Comparison of ENCODE assay signal across 15 cellular contexts in the genomic region with DNA sequence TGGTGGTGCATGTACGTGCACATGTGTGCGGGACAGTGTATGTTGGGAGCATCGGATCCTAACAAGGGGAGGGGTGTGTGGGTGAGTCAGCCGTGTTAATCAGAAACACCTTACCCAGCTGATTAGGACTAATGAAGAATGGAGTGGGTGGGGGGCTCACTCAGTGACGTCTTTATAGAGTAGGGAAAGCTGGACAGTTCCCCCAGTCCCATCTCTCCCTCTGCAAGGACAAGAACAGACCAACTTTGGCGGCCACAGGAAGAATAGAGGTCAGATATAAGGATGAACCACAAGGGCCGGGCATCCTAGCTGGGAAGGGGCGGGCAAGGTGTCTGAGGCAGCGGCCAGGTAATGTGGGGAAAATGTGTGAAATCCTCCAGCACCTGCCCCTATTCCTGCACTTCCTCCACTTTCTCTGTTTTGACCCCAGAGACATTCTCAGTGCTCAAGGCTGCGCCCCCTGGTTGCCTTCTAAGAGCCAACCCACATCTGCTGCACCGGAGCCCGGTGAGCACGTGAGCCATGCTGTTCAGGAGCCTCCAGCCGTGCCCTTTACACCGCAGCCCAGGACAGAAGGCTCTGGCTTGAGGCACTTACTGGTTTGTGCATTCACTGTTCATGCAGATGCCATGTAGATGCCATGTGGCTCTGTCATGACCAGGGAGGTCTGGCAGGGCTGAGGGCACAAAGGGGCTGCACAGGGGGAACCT. TPM values are rescaled to one million over a fixed set of nuclear protein-coding genes. Genes with fewer than 3 reads are reported as not detected.
DNase-seq lines count a peak whose midpoint lies in the region; ATAC-seq, FAIRE-seq and TF ChIP-seq lines count a peak whose summit lies in the region.
"Had no signal": no experiment of that assay in that cellular context is flagged by ENCODE, and none has a peak within 500 bp of the region (broad histone marks: within the 10 kb centered on the region; RNA-seq: fewer than 3 reads in every experiment).

No MANE protein-coding gene starts in this region.

- peaks cover 4% of the 10 kb centered on the region; the same call in 1 of the 2 replicates for H4K20me1 ChIP-seq in DND-41 (ENCODE audit: insufficient read depth, low read length)
- no peaks in the 10 kb centered on the region for H4K20me1 ChIP-seq in HepG2 (ENCODE audit: insufficient read depth, low read length)

- no peak overlapping the region for H3K4me2 ChIP-seq in DND-41 (ENCODE audit: insufficient read depth, low read length)
- H3K4me2 ChIP-seq in HepG2 (ENCODE audit: low read depth, low read length): no peak overlapping the region

- H3K4me3 ChIP-seq in DND-41 (ENCODE audit: low read depth in 1 of 2, low read length in 2 of 2): no peak overlapping the region
- no peak overlapping the region for H3K4me3 ChIP-seq in Peyer's patch
- no peak overlapping the region for H3K4me3 ChIP-seq in HepG2 (replicated peaks in 1 of 3; ENCODE audit: insufficient read depth in 1 of 3, low read depth in 2 of 3, low read length in 3 of 3)
- H3K4me3 ChIP-seq in left ventricle myocardium inferior: no peak overlapping the region
- H3K4me3 ChIP-seq: testis had no signal

- intact Hi-C loops in HepG2 (cut with micrococcal nuclease; ENCODE audit: unreplicated experiment) (loop anchor here (2.0 kb wide), 1 partner anchor 49 kb away; no protein-coding TSS in a partner anchor), left ventricle myocardium inferior (cut with micrococcal nuclease) (no loop called here)

- CTCF ChIA-PET in HepG2 (lab: Yijun Ruan, JAX; ENCODE audit: low intra/inter-chr PET ratio, low total read pairs): no interaction called here

- FAIRE-seq in GM12891 (lab: Jason Lieb, UNC): peak; percentile 5
- FAIRE-seq in HepG2 (lab: Jason Lieb, UNC): no peak

- no peaks in the 10 kb centered on the region for H3K79me2 ChIP-seq in DND-41 (ENCODE audit: insufficient read depth, low read length)
- H3K79me2 ChIP-seq in HepG2 (ENCODE audit: insufficient read depth, low read length): no peaks in the 10 kb centered on the region

- no peaks in the 10 kb centered on the region for H3K36me3 ChIP-seq in DND-41 (ENCODE audit: insufficient read depth, low read length)
- H3K36me3 ChIP-seq in Peyer's patch: peaks cover 0 to 7% (median 0%) of the 10 kb centered on the region in 3 donors
- no peaks in the 10 kb centered on the region for H3K36me3 ChIP-seq in HepG2 (replicated peaks in 1 of 2; ENCODE audit: control insufficient read depth in 1 of 2, insufficient read depth in 2 of 2, low read length in 2 of 2)
- peaks cover 14% of the 10 kb centered on the region for H3K36me3 ChIP-seq in left ventricle myocardium inferior

- peaks cover 13% of the 10 kb centered on the region for H3K27me3 ChIP-seq in DND-41 (ENCODE audit: insufficient read depth, low read length, poor library complexity)
- no peaks in the 10 kb centered on the region for H3K27me3 ChIP-seq in Peyer's patch
- H3K27me3 ChIP-seq in HepG2 (ENCODE audit: control insufficient read depth in 1 of 2, insufficient read depth in 2 of 2, low read length in 2 of 2): peaks cover 7 to 55% of the 10 kb centered on the region in 2 experiments; a peak in 4 of 5 replicates
- H3K27me3 ChIP-seq in left ventricle myocardium inferior (ENCODE audit: low read depth): peaks cover 30% of the 10 kb centered on the region
- H3K27me3 ChIP-seq: testis had no signal

- TF ChIP-seq RAD21 in HepG2 (CRISPR knock-in tag; IDR thresholded peaks at IDR 0.05): no peak

- DNase-seq in DND-41: no peak
- no peak for DNase-seq in GM12891 (ENCODE audit: insufficient read length, low spot score)
- DNase-seq in Peyer's patch: peak in 2 of 3 donors; percentile 48 to 66
- DNase-seq in HepG2 (ENCODE audit: low spot score): no peak
- no peak for DNase-seq in left ventricle myocardium inferior
- DNase-seq in putamen (ENCODE audit: low spot score): no peak
- DNase-seq: activated T-cell treated with anti-CD3 and anti-CD28 coated beads, Interleukin-2, amount 50 U/mL, for 1 hour; COR-L47; foreskin fibroblast; Right ventricle myocardium superior; stimulated activated CD4-positive, alpha-beta T cell treated with anti-CD3 and anti-CD28 coated beads, Interleukin-15, amount 100 ng/mL, for 24 hours; testis had no signal

- no peak overlapping the region for H2AFZ ChIP-seq in DND-41 (ENCODE audit: low read depth, low read length)
- H2AFZ ChIP-seq in HepG2 (ENCODE audit: low read length): no peak overlapping the region

- POLR2A ChIA-PET in HepG2 (lab: Yijun Ruan, JAX): no interaction called here

- TF ChIP-seq EP300 in HepG2 (IDR thresholded peaks at IDR 0.05; ENCODE audit: low read depth in 2 of 2, low read length in 2 of 2) (no peak), HepG2 (CRISPR knock-in tag; IDR thresholded peaks at IDR 0.05; ENCODE audit: borderline replicate concordance) (no peak)

- H3K9ac ChIP-seq in DND-41 (ENCODE audit: low read depth, low read length): no peak overlapping the region
- no peak overlapping the region for H3K9ac ChIP-seq in HepG2 (ENCODE audit: insufficient read depth, low read depth, low read length)

- in situ Hi-C loops in HepG2 (cut with HindIII; ENCODE audit: extremely low pct_ligation_motif_present, low pct_unique_long_range_greater_than_20kb): no loop called here

- peak; percentile 22 for TF ChIP-seq CTCF in DND-41 (IDR thresholded peaks at IDR 0.05; ENCODE audit: borderline replicate concordance, extremely low read depth, low read length, poor library complexity, severe bottlenecking)
- TF ChIP-seq CTCF in Peyer's patch (IDR thresholded peaks at IDR 0.05): no peak
- peak; percentile 53 for TF ChIP-seq CTCF in HepG2 (CRISPR knock-in tag; IDR thresholded peaks at IDR 0.05)
- no peak for TF ChIP-seq CTCF in left ventricle myocardium inferior (IDR thresholded peaks at IDR 0.05; ENCODE audit: borderline replicate concordance)

- TF ChIP-seq POLR2A in GM12891 (IDR thresholded peaks at IDR 0.05; ENCODE audit: low read depth, low read length): no peak
- TF ChIP-seq POLR2A in Peyer's patch (IDR thresholded peaks at IDR 0.05): no peak
- no peak for TF ChIP-seq POLR2A in HepG2 (IDR thresholded peaks at IDR 0.05; ENCODE audit: insufficient read depth in 1 of 2, low read depth in 2 of 2, low read length in 2 of 2)

- ATAC-seq in DND-41 (ENCODE audit: insufficient read depth, low read depth) (no peak), HepG2 (peak; percentile 60), HG03520 (IDR thresholded peaks at IDR 0.05; ENCODE audit: unreplicated experiment) (no peak), HG03521 (IDR thresholded peaks at IDR 0.05; ENCODE audit: unreplicated experiment) (no peak)

- H3K4me1 ChIP-seq in DND-41 (ENCODE audit: insufficient read depth, low read length): peaks cover 20% of the 10 kb centered on the region
- peaks cover 0 to 20% (median under 1%) of the 10 kb centered on the region in 4 donors for H3K4me1 ChIP-seq in Peyer's patch
- peaks cover 16% of the 10 kb centered on the region for H3K4me1 ChIP-seq in HepG2 (ENCODE audit: insufficient read depth, low read length)
- H3K4me1 ChIP-seq in left ventricle myocardium inferior: peaks cover 2% of the 10 kb centered on the region
- H3K4me1 ChIP-seq: testis had no signal

- H3K9me3 ChIP-seq in DND-41 (ENCODE audit: insufficient read depth, low read length, severe bottlenecking) (no peaks in the 10 kb centered on the region), Peyer's patch (no peaks in the 10 kb centered on the region), HepG2 (ENCODE audit: low read length) (no peaks in the 10 kb centered on the region), left ventricle myocardium inferior (replicated peaks) (no peaks in the 10 kb centered on the region)
- H3K9me3 ChIP-seq: testis had no signal

- H3K27ac ChIP-seq in DND-41 (ENCODE audit: low read length) (no peak overlapping the region), Peyer's patch (no peak overlapping the region), HepG2 (ENCODE audit: extremely low read length, insufficient read depth, low read length) (no peak overlapping the region), left ventricle myocardium inferior (replicated peaks) (no peak overlapping the region)
- H3K27ac ChIP-seq: testis had no signal

- no TSS peak for BruUV-seq in HepG2 (replicated peaks; lab: Mats Ljungman, UMichigan)

- WGBS in HepG2 (ENCODE audit: low lambda C conversion rate): 41% methylated on average over 11 of the region's 15 CpGs

RNA-seq across cellular contexts. Expression of a gene that starts 18.9 kb away (rescaled TPM):
- polyA plus RNA-seq in GM12891 (2012; ENCODE audit: low read depth, missing spikeins): 0.04 TPM
- total RNA-seq in Peyer's patch (under 1 TPM in 3 of 4 donors, not detected in 1; 0.53 to 0.85 (median 0.67) TPM), HepG2 (2016; rRNA removed; fragmentation: Illumina TruSeq; extraction: Trizol) (not detected in 2 replicates), left ventricle myocardium inferior (0.25 TPM)
- not detected in 2 replicates for total RNA-seq in HepG2 (2016; cell fraction: cytosol; rRNA removed; fragmentation: Illumina TruSeq; extraction: Trizol; ENCODE audit: low read depth)
- total RNA-seq in HepG2 (2016; cell fraction: insoluble cytoplasmic fraction; rRNA removed; fragmentation: Illumina TruSeq; extraction: Trizol): not detected in 2 replicates
- not detected in 2 replicates for total RNA-seq in HepG2 (2016; cell fraction: membrane; rRNA removed; fragmentation: Illumina TruSeq; extraction: Trizol)
- total RNA-seq in HepG2 (2016; cell fraction: nucleus; rRNA removed; fragmentation: Illumina TruSeq; extraction: Trizol): not detected in 2 replicates
- polyA plus RNA-seq in HepG2 (2011; rRNA removed): not detected in 2 replicates
- not detected in 2 replicates for polyA plus RNA-seq in HepG2 (2011; cell fraction: cytosol; rRNA removed)
- 0.08 TPM in 1 of 2 replicates, not detected in the other for polyA plus RNA-seq in HepG2 (2011; cell fraction: nucleus; rRNA removed)
- polyA plus RNA-seq in HepG2 (2012): not detected in 2 replicates
- not detected in 2 replicates for polyA plus RNA-seq in HepG2 (2016; cell fraction: cytosol; fragmentation: Illumina TruSeq; extraction: Trizol; ENCODE audit: low read depth)
- not detected in 2 replicates for polyA plus RNA-seq in HepG2 (2016; cell fraction: insoluble cytoplasmic fraction; fragmentation: Illumina TruSeq; extraction: Trizol; ENCODE audit: low read depth)
- polyA plus RNA-seq in HepG2 (2016; cell fraction: membrane; fragmentation: Illumina TruSeq; extraction: Trizol; ENCODE audit: low read depth): not detected in 2 replicates
- not detected in 2 replicates for polyA plus RNA-seq in HepG2 (2016; cell fraction: nucleus; fragmentation: Illumina TruSeq; extraction: Trizol; ENCODE audit: insufficient read depth, low read depth)
- not detected in 2 replicates for polyA minus RNA-seq in HepG2 (2011; rRNA and poly(A)+ RNA removed; ENCODE audit: low replicate concordance)
- not detected in 2 replicates for polyA minus RNA-seq in HepG2 (2011; cell fraction: cytosol; rRNA and poly(A)+ RNA removed)
- polyA minus RNA-seq in HepG2 (2011; cell fraction: nucleus; rRNA and poly(A)+ RNA removed): not detected in 2 replicates
- total RNA-seq: NCI-H460 had no signal

RNA-seq across cellular contexts. Expression of a gene that starts 20.2 kb away (rescaled TPM):
- polyA plus RNA-seq in GM12891 (2012; ENCODE audit: low read depth, missing spikeins): 0.73 TPM
- 10 to 100 TPM in 1 of 4 donors, 1 to 10 TPM in 3; 3.0 to 23.1 (median 5.2) TPM for total RNA-seq in Peyer's patch
- total RNA-seq in HepG2 (2016; rRNA removed; fragmentation: Illumina TruSeq; extraction: Trizol): 2.6 and 3.0 TPM in 2 replicates
- total RNA-seq in HepG2 (2016; cell fraction: cytosol; rRNA removed; fragmentation: Illumina TruSeq; extraction: Trizol; ENCODE audit: low read depth): 0.88 and 1.4 TPM in 2 replicates
- 2.8 and 3.8 TPM in 2 replicates for total RNA-seq in HepG2 (2016; cell fraction: insoluble cytoplasmic fraction; rRNA removed; fragmentation: Illumina TruSeq; extraction: Trizol)
- total RNA-seq in HepG2 (2016; cell fraction: membrane; rRNA removed; fragmentation: Illumina TruSeq; extraction: Trizol): 2.5 and 2.9 TPM in 2 replicates
- 2.6 and 4.3 TPM in 2 replicates for total RNA-seq in HepG2 (2016; cell fraction: nucleus; rRNA removed; fragmentation: Illumina TruSeq; extraction: Trizol)
- 7.0 and 10.9 TPM in 2 replicates for polyA plus RNA-seq in HepG2 (2011; rRNA removed)
- 4.9 and 5.8 TPM in 2 replicates for polyA plus RNA-seq in HepG2 (2011; cell fraction: cytosol; rRNA removed)
- 50.3 and 56.8 TPM in 2 replicates for polyA plus RNA-seq in HepG2 (2011; cell fraction: nucleus; rRNA removed)
- polyA plus RNA-seq in HepG2 (2012): 11.8 and 15.7 TPM in 2 replicates
- 0.86 and 1.4 TPM in 2 replicates for polyA plus RNA-seq in HepG2 (2016; cell fraction: cytosol; fragmentation: Illumina TruSeq; extraction: Trizol; ENCODE audit: low read depth)
- 2.8 and 3.9 TPM in 2 replicates for polyA plus RNA-seq in HepG2 (2016; cell fraction: insoluble cytoplasmic fraction; fragmentation: Illumina TruSeq; extraction: Trizol; ENCODE audit: low read depth)
- polyA plus RNA-seq in HepG2 (2016; cell fraction: membrane; fragmentation: Illumina TruSeq; extraction: Trizol; ENCODE audit: low read depth): 1.6 and 2.8 TPM in 2 replicates
- 17.9 and 18.3 TPM in 2 replicates for polyA plus RNA-seq in HepG2 (2016; cell fraction: nucleus; fragmentation: Illumina TruSeq; extraction: Trizol; ENCODE audit: insufficient read depth, low read depth)
- polyA minus RNA-seq in HepG2 (2011; rRNA and poly(A)+ RNA removed; ENCODE audit: low replicate concordance): 0.16 and 7.4 TPM in 2 replicates
- polyA minus RNA-seq in HepG2 (2011; cell fraction: cytosol; rRNA and poly(A)+ RNA removed): 1.8 and 5.3 TPM in 2 replicates
- polyA minus RNA-seq in HepG2 (2011; cell fraction: nucleus; rRNA and poly(A)+ RNA removed): 4.2 and 6.6 TPM in 2 replicates
- 14.8 TPM for total RNA-seq in left ventricle myocardium inferior

Comparison
In these comparisons a context has a peak if more than half of its experiments do, and no peak if none do; other contexts are left out.
1. DNase-seq: peak in Peyer's patch (2 of 3); none in DND-41 (single experiment), GM12891 (single experiment), HepG2 (single experiment), left ventricle myocardium inferior (single experiment) and putamen (single experiment).
2. CTCF ChIP-seq: peak in DND-41 (single experiment) and HepG2 (single experiment); none in Peyer's patch (0 of 6) and left ventricle myocardium inferior (single experiment).